Comparison of ENCODE assay signal across 15 cellular contexts in the genomic region with DNA sequence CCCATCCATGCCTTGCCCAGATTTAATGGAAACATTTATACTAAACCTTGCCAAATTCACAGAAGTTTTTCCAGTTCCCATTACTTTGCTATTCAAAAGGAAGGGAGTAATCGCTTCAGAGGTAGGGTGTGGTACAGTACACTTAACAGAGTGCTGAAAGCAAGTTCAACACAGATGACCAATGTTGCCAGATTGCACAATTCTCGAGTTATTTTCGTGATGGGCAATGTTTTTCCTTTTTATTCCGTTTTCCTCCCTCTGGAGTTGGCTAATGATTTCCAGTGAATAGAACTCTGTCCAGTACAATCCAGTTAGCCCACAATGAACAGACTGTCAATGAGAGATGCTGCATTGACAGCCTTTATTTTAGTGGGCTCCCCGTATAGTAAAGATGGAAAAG. TPM values are rescaled to one million over a fixed set of nuclear protein-coding genes. Genes with fewer than 3 reads are reported as not detected.
DNase-seq lines count a peak whose midpoint lies in the region; ATAC-seq and TF ChIP-seq lines count a peak whose summit lies in the region.
"Had no signal": no experiment of that assay in that cellular context is flagged by ENCODE, and none has a peak within 500 bp of the region (broad histone marks: within the 10 kb centered on the region; RNA-seq: fewer than 3 reads in every experiment).

No MANE protein-coding gene starts in this region.

- no peak overlapping the region for H3K4me3 ChIP-seq in fibroblast of pulmonary artery (replicated peaks; ENCODE audit: low read depth, low read length)
- H3K4me3 ChIP-seq: GM12878, SJCRH30, spleen had no signal

- DNase-seq in AG09319 (ENCODE audit: extremely low read depth, low read depth) (peak; percentile 84), RPMI7951 (ENCODE audit: low read depth) (peak; percentile 33), fibroblast of pulmonary artery (ENCODE audit: low read depth) (peak; percentile 89), omental fat pad (ENCODE audit: low spot score) (no peak)
- no peak for DNase-seq in activated T-cell treated with anti-CD3 and anti-CD28 coated beads, Interleukin-2, amount 50 U/mL, for 72 hours
- DNase-seq in activated CD4-positive, alpha-beta memory T cell treated with anti-CD3 and anti-CD28 coated beads for 36 hours: no peak
- DNase-seq: activated CD4-positive, alpha-beta T cell treated with anti-CD3 and anti-CD28 coated beads, Interleukin-2, amount 50 U/mL, for 1 hour; activated naive CD4-positive, alpha-beta T cell treated with Interleukin-2 at 50 U/mL for 16 hours; CD8-positive, alpha-beta T cell; NCI-H2171 treated with DMSO at 0.1 percent for 48 hours; SJCRH30; spleen had no signal

- no peak overlapping the region for H3K4me3 Mint-ChIP-seq in activated T-cell treated with anti-CD3 and anti-CD28 coated beads, Interleukin-2, amount 50 U/mL, for 72 hours
- H3K4me3 Mint-ChIP-seq in activated CD4-positive, alpha-beta memory T cell treated with anti-CD3 and anti-CD28 coated beads for 36 hours: no peak overlapping the region
- H3K4me3 Mint-ChIP-seq: CD8-positive, alpha-beta T cell had no signal

- TF ChIP-seq CTCF in AG09319 (IDR thresholded peaks at IDR 0.05; ENCODE audit: low read depth, low read length) (no peak), fibroblast of pulmonary artery (IDR thresholded peaks at IDR 0.05; ENCODE audit: low read length, missing control alignments) (no peak), omental fat pad (IDR thresholded peaks at IDR 0.05) (no peak)

- intact Hi-C loops in activated CD4-positive, alpha-beta memory T cell treated with anti-CD3 and anti-CD28 coated beads for 36 hours (cut with micrococcal nuclease): loop anchor here (10.0 kb wide), 1 partner anchor 406 kb away; no protein-coding TSS in a partner anchor

- H3K27ac Mint-ChIP-seq in activated T-cell treated with anti-CD3 and anti-CD28 coated beads, Interleukin-2, amount 50 U/mL, for 72 hours: no peak overlapping the region
- H3K27ac Mint-ChIP-seq in activated CD4-positive, alpha-beta memory T cell treated with anti-CD3 and anti-CD28 coated beads for 36 hours: no peak overlapping the region
- H3K27ac Mint-ChIP-seq: CD8-positive, alpha-beta T cell had no signal

- H3K36me3 Mint-ChIP-seq in activated T-cell treated with anti-CD3 and anti-CD28 coated beads, Interleukin-2, amount 50 U/mL, for 72 hours (ENCODE audit: insufficient read depth in 2 of 2): peaks cover 3% of the 10 kb centered on the region in 2 donors
- H3K36me3 Mint-ChIP-seq in activated CD4-positive, alpha-beta memory T cell treated with anti-CD3 and anti-CD28 coated beads for 36 hours: peaks cover 2% of the 10 kb centered on the region
- H3K36me3 Mint-ChIP-seq: CD8-positive, alpha-beta T cell had no signal

- H3K9me3 Mint-ChIP-seq in activated T-cell treated with anti-CD3 and anti-CD28 coated beads, Interleukin-2, amount 50 U/mL, for 72 hours: peaks cover 0 to 3% of the 10 kb centered on the region in 2 donors
- H3K9me3 Mint-ChIP-seq in activated CD4-positive, alpha-beta memory T cell treated with anti-CD3 and anti-CD28 coated beads for 36 hours: peaks cover 5% of the 10 kb centered on the region
- H3K9me3 Mint-ChIP-seq: CD8-positive, alpha-beta T cell had no signal

- CTCF ChIA-PET in activated CD4-positive, alpha-beta memory T cell treated with anti-CD3 and anti-CD28 coated beads for 36 hours (lab: Charles Lee): no interaction called here

- peaks cover 41% of the 10 kb centered on the region for H3K4me1 Mint-ChIP-seq in activated T-cell treated with anti-CD3 and anti-CD28 coated beads, Interleukin-2, amount 50 U/mL, for 72 hours (ENCODE audit: low read depth)
- H3K4me1 Mint-ChIP-seq in activated CD4-positive, alpha-beta memory T cell treated with anti-CD3 and anti-CD28 coated beads for 36 hours (ENCODE audit: low read depth): peaks cover 29% of the 10 kb centered on the region

- ATAC-seq in omental fat pad (ENCODE audit: low FRiP score): peak; percentile 87
- no peak for ATAC-seq in HG03460 (IDR thresholded peaks at IDR 0.05; ENCODE audit: unreplicated experiment)
- no peak for ATAC-seq in activated T-cell treated with anti-CD3 and anti-CD28 coated beads, Interleukin-2, amount 50 U/mL, for 72 hours (replicated peaks in 1 of 2)
- no peak for ATAC-seq in HG03175 (IDR thresholded peaks at IDR 0.05; ENCODE audit: unreplicated experiment)
- ATAC-seq: CD8-positive, alpha-beta T cell; GM12878 had no signal

- no peaks in the 10 kb centered on the region for H3K27me3 Mint-ChIP-seq in activated T-cell treated with anti-CD3 and anti-CD28 coated beads, Interleukin-2, amount 50 U/mL, for 72 hours (ENCODE audit: low read depth)
- no peaks in the 10 kb centered on the region for H3K27me3 Mint-ChIP-seq in activated CD4-positive, alpha-beta memory T cell treated with anti-CD3 and anti-CD28 coated beads for 36 hours

- POLR2A ChIA-PET in activated CD4-positive, alpha-beta memory T cell treated with anti-CD3 and anti-CD28 coated beads for 36 hours (lab: Charles Lee): interaction anchor here (1.5 kb wide), 1 partner anchor 14 kb away, joined by 6 read pairs; no protein-coding TSS in a partner anchor

RNA-seq across cellular contexts. Expression of a gene that starts 49.3 kb away (rescaled TPM):
- 28.6 and 33.0 TPM in 2 replicates for total RNA-seq in RPMI7951 (2014; rRNA removed; shearing (Covaris generic))
- total RNA-seq in omental fat pad: 10 to 100 TPM; 28.8 to 35.6 (median 32.3) TPM
- total RNA-seq in activated T-cell treated with anti-CD3 and anti-CD28 coated beads, Interleukin-2, amount 50 U/mL, for 72 hours: 10 to 100 TPM; 74.9 to 78.0 TPM
- 10 to 100 TPM; 63.7 to 66.2 TPM for total RNA-seq in activated CD4-positive, alpha-beta memory T cell treated with anti-CD3 and anti-CD28 coated beads for 36 hours

RNA-seq across cellular contexts. Expression of a gene that starts 53.4 kb away (rescaled TPM):
- 23.3 and 23.5 TPM in 2 replicates for total RNA-seq in RPMI7951 (2014; rRNA removed; shearing (Covaris generic))
- total RNA-seq in omental fat pad: 10 to 100 TPM in 3 of 4 donors, 1 to 10 TPM in 1; 7.7 to 12.3 (median 11.8) TPM
- 10 to 100 TPM; 24.8 to 31.6 TPM for total RNA-seq in activated T-cell treated with anti-CD3 and anti-CD28 coated beads, Interleukin-2, amount 50 U/mL, for 72 hours
- total RNA-seq in activated CD4-positive, alpha-beta memory T cell treated with anti-CD3 and anti-CD28 coated beads for 36 hours: 10 to 100 TPM; 36.6 to 38.8 TPM

Comparison
In these comparisons a context has a peak if more than half of its experiments do, and no peak if none do; other contexts are left out.
1. DNase-seq: peak in AG09319 (single experiment), RPMI7951 (single experiment) and fibroblast of pulmonary artery (single experiment); none in omental fat pad (single experiment), activated T-cell treated with anti-CD3 and anti-CD28 coated beads, Interleukin-2, amount 50 U/mL, for 72 hours (0 of 2) and activated CD4-positive, alpha-beta memory T cell treated with anti-CD3 and anti-CD28 coated beads for 36 hours (single experiment).